ENCODE assay signal across 18 cellular contexts in genomic region chr7:28070311-28071055, GRCh38.
DNase-seq lines count a peak whose midpoint lies in the region; ATAC-seq, FAIRE-seq and TF ChIP-seq lines count a peak whose summit lies in the region.
"Had no signal": no experiment of that assay in that cellular context is flagged by ENCODE, and none has a peak within 500 bp of the region (broad histone marks: within the 10 kb centered on the region; RNA-seq: fewer than 3 reads in every experiment).

No MANE protein-coding gene starts in this region.

- H3K4me3 ChIP-seq in astrocyte (ENCODE audit: insufficient read depth, low read depth, low read length) (no peak overlapping the region), mesenchymal stem cell (ENCODE audit: insufficient read depth in 1 of 2, low read depth in 1 of 2, low read length in 2 of 2) (peak overlapping the region in 1 of 2 experiments; percentile 42), stomach (no peak overlapping the region)
- H3K4me3 ChIP-seq: left lung, upper lobe of left lung had no signal

- no peak for ATAC-seq in HG02884 (IDR thresholded peaks at IDR 0.05; ENCODE audit: unreplicated experiment)
- ATAC-seq: activated naive CD4-positive, alpha-beta T cell treated with anti-CD3 and anti-CD28 coated beads, Interleukin-2, amount 50 U/mL, for 72 hours had no signal

- intact Hi-C loops in stomach (cut with DNase I; ENCODE audit: low total_unique reads) = no loop called here

- H3K79me1 ChIP-seq in mesenchymal stem cell (replicated peaks; ENCODE audit: low read length, poor library complexity, severe bottlenecking) = peaks cover 24% of the 10 kb centered on the region

- H2AK5ac ChIP-seq in mesenchymal stem cell (ENCODE audit: low read length, severe bottlenecking) = no peak overlapping the region

- FAIRE-seq in astrocyte (lab: Jason Lieb, UNC) = peak; percentile 60

- H3K9me3 ChIP-seq in astrocyte (ENCODE audit: insufficient read depth, low read depth, low read length) (no peaks in the 10 kb centered on the region), mesenchymal stem cell (ENCODE audit: control insufficient read depth, low read length) (no peaks in the 10 kb centered on the region), stomach (no peaks in the 10 kb centered on the region)
- H3K9me3 ChIP-seq: left lung, upper lobe of left lung had no signal

- H4K20me1 ChIP-seq in astrocyte (ENCODE audit: insufficient read depth, low read length) = peaks cover 43% of the 10 kb centered on the region

- peaks cover 5% of the 10 kb centered on the region for H3K79me2 ChIP-seq in astrocyte (ENCODE audit: insufficient read depth, low read length)

- H3K9ac ChIP-seq in astrocyte (ENCODE audit: low read length) = no peak overlapping the region
- peak overlapping the region; percentile 82 for H3K9ac ChIP-seq in mesenchymal stem cell (ENCODE audit: low read length)

- H3K4me3 Mint-ChIP-seq in astrocyte (ENCODE audit: unreplicated experiment) = no peak overlapping the region

- H3K27ac Mint-ChIP-seq in astrocyte (ENCODE audit: unreplicated experiment) = no peak overlapping the region
- H3K27ac Mint-ChIP-seq: activated naive CD4-positive, alpha-beta T cell treated with anti-CD3 and anti-CD28 coated beads, Interleukin-2, amount 50 U/mL, for 72 hours had no signal

- no peak for TF ChIP-seq EP300 in stomach (IDR thresholded peaks at IDR 0.05)

- H3K27me3 Mint-ChIP-seq in astrocyte (ENCODE audit: low read depth, unreplicated experiment) = no peaks in the 10 kb centered on the region

- H2BK15ac ChIP-seq in mesenchymal stem cell (ENCODE audit: low read depth, poor library complexity, severe bottlenecking) = no peak overlapping the region

- no peak overlapping the region for H2BK5ac ChIP-seq in mesenchymal stem cell (ENCODE audit: low read depth, low read length, poor library complexity, severe bottlenecking)

- no peak overlapping the region for H3K4ac ChIP-seq in mesenchymal stem cell (ENCODE audit: low read depth in 1 of 2, low read length in 2 of 2)

- H3K9me3 Mint-ChIP-seq in astrocyte (ENCODE audit: unreplicated experiment) = no peaks in the 10 kb centered on the region
- H3K9me3 Mint-ChIP-seq: activated naive CD4-positive, alpha-beta T cell treated with anti-CD3 and anti-CD28 coated beads, Interleukin-2, amount 50 U/mL, for 72 hours had no signal

- H2BK12ac ChIP-seq in mesenchymal stem cell (ENCODE audit: low read length in 2 of 2) = no peak overlapping the region

- H2AFZ ChIP-seq in astrocyte (ENCODE audit: low read depth, low read length) = no peak overlapping the region
- H2AFZ ChIP-seq in mesenchymal stem cell (ENCODE audit: low read depth, low read length) = no peak overlapping the region

- TF ChIP-seq CTCF in astrocyte (IDR thresholded peaks at IDR 0.05; ENCODE audit: insufficient read depth, low read depth, low read length) (no peak), stomach (IDR thresholded peaks at IDR 0.05) (no peak)

- H3K27me3 ChIP-seq in astrocyte (ENCODE audit: insufficient read depth, low read length) (no peaks in the 10 kb centered on the region), mesenchymal stem cell (ENCODE audit: control insufficient read depth in 1 of 2, insufficient read depth in 1 of 2, low read length in 2 of 2) (no peaks in the 10 kb centered on the region), stomach (no peaks in the 10 kb centered on the region)
- H3K27me3 ChIP-seq: left lung, upper lobe of left lung had no signal

- H3K27ac ChIP-seq in astrocyte (ENCODE audit: low read depth, low read length) = no peak overlapping the region
- no peak overlapping the region for H3K27ac ChIP-seq in mesenchymal stem cell (ENCODE audit: low read length, poor library complexity, severe bottlenecking)
- H3K27ac ChIP-seq in stomach = peak overlapping the region in 3 of 5 donors; percentile 52 to 56 (median 52)
- H3K27ac ChIP-seq: epithelial cell of prostate, WERI-Rb-1 had no signal

- peaks cover 14% of the 10 kb centered on the region for H3K4me1 Mint-ChIP-seq in astrocyte (ENCODE audit: low read depth, unreplicated experiment)

- DNase-seq in EL = peak; percentile 35
- no peak for DNase-seq in astrocyte (ENCODE audit: low read depth)
- no peak for DNase-seq in mesenchymal stem cell
- no peak for DNase-seq in stomach
- DNase-seq in COR-L47 (lab: John Stamatoyannopoulos, UW) = no peak
- DNase-seq in KBM-7 = no peak
- no peak for DNase-seq in NCI-H187 treated with DMSO at 0.1 percent for 48 hours (lab: John Stamatoyannopoulos, UW)
- DNase-seq: cerebellar nuclear complex, GDM1, NCI-H1436, NCI-H510A treated with DMSO at 0.1 percent for 48 hours, SW 1271, WERI-Rb-1 had no signal

- H3K14ac ChIP-seq in mesenchymal stem cell (ENCODE audit: low read length in 2 of 2) = no peak overlapping the region

- no peak overlapping the region for H4K8ac ChIP-seq in mesenchymal stem cell (ENCODE audit: low read length)

- no peak overlapping the region for H4K91ac ChIP-seq in mesenchymal stem cell (ENCODE audit: low read length)

- no peak overlapping the region for H3K23ac ChIP-seq in mesenchymal stem cell (ENCODE audit: low read length in 2 of 2)

- H3K36me3 ChIP-seq in astrocyte (ENCODE audit: insufficient read depth, low read length) = no peaks in the 10 kb centered on the region
- peaks cover 0 to 3% of the 10 kb centered on the region in 2 experiments for H3K36me3 ChIP-seq in mesenchymal stem cell (ENCODE audit: control insufficient read depth in 1 of 2, insufficient read depth in 2 of 2, low read depth in 1 of 2, low read length in 2 of 2)
- no peaks in the 10 kb centered on the region for H3K36me3 ChIP-seq in stomach
- H3K36me3 ChIP-seq: left lung, upper lobe of left lung, WERI-Rb-1 had no signal

- WGBS in mesenchymal stem cell = 80% methylated on average over 8 of the region's 9 CpGs
- WGBS in stomach, 5 donors = 61 to 86% (median 76%) methylated on average over 9 of the region's 9 CpGs

- no peaks in the 10 kb centered on the region for H3K4me1 ChIP-seq in astrocyte (ENCODE audit: insufficient read depth, low read length)
- peaks cover 3% of the 10 kb centered on the region for H3K4me1 ChIP-seq in mesenchymal stem cell (ENCODE audit: control insufficient read depth, insufficient read depth, low read depth, low read length)
- peaks cover 5 to 29% (median 14%) of the 10 kb centered on the region in 4 donors for H3K4me1 ChIP-seq in stomach

- no peak overlapping the region for H3K18ac ChIP-seq in mesenchymal stem cell (ENCODE audit: low read depth in 1 of 2, low read length in 2 of 2)

- H2BK120ac ChIP-seq in mesenchymal stem cell (ENCODE audit: low read depth, low read length) = no peak overlapping the region

- H3K4me2 ChIP-seq in astrocyte (ENCODE audit: low read length) (no peak overlapping the region), mesenchymal stem cell (ENCODE audit: low read length, poor library complexity, severe bottlenecking) (no peak overlapping the region)

- no peak for TF ChIP-seq POLR2A in stomach (IDR thresholded peaks at IDR 0.05)

- peaks cover 5% of the 10 kb centered on the region for H3K36me3 Mint-ChIP-seq in astrocyte (ENCODE audit: low read depth, unreplicated experiment)
- H3K36me3 Mint-ChIP-seq: activated naive CD4-positive, alpha-beta T cell treated with anti-CD3 and anti-CD28 coated beads, Interleukin-2, amount 50 U/mL, for 72 hours had no signal

- in situ Hi-C loops in KBM-7 (cut with MboI; ENCODE audit: low pct_unique_long_range_greater_than_20kb, low sequenced_read_pairs) = no loop called here

Comparison
In these comparisons a context has a peak if more than half of its experiments do, and no peak if none do; other contexts are left out.
1. H3K27ac ChIP-seq: peak in stomach (3 of 5); none in astrocyte (single experiment) and mesenchymal stem cell (single experiment).